Comparison of ENCODE assay signal across 8 cellular contexts in the genomic region with DNA sequence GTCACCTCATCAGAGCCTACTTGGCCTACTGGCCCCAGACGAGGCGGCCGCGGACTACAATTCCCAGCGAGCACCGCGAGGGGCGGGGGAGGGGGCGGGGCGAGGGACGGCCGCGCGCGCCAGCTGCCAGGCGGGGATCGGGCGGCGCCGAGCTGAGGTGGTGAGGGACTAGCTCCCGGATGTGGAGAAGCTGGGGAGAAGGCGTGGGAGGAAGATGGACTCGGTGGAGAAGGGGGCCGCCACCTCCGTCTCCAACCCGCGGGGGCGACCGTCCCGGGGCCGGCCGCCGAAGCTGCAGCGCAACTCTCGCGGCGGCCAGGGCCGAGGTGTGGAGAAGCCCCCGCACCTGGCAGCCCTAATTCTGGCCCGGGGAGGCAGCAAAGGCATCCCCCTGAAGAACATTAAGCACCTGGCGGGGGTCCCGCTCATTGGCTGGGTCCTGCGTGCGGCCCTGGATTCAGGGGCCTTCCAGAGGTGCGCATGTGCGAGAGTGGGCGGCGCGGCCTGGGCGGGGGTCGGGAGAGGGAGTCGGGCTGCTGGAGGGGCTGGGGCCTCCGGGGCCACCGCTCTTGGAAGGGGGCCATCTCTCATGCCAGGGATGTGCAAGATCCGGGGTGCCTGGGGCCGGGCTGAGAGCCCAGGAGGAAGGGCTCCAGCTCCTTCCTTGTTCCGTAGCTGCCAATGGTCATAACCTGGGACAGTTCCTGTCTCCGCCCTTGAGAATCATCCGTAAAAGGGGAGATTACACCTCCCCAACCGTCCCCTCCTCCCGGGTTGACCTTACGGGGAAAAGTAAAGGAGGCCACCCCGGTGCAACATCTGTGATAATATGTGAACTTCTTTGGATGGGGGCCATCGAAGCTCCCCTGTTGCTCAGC. TPM values are rescaled to one million over a fixed set of nuclear protein-coding genes. Genes with fewer than 3 reads are reported as not detected.
DNase-seq lines count a peak whose midpoint lies in the region; ATAC-seq and TF ChIP-seq lines count a peak whose summit lies in the region.

TSS of gene CMAS (plus strand) at position 129 of the 878 bp plus-strand sequence. CDS start at position 215, 86 bp downstream.

- peak within 1 kb of the TSS; percentile 98 to 99 for H3K4me3 ChIP-seq in uterus

- peak within 1 kb of the TSS; percentile 93 for H3K4me3 Mint-ChIP-seq in T-helper 17 cell

- TF ChIP-seq CTCF in GM13976 (IDR thresholded peaks at IDR 0.05; ENCODE audit: borderline replicate concordance, control extremely low read depth, extremely low read depth, insufficient read depth, missing control alignments) (no peak), uterus (IDR thresholded peaks at IDR 0.05) (no peak)

- DNase-seq in GM13976 (ENCODE audit: low spot score) (peak; percentile 90), NCI-H1092 treated with DMSO at 0.1 percent for 48 hours (lab: John Stamatoyannopoulos, UW) (peak; percentile 79), T-helper 17 cell (peak; percentile 60 to 76 (median 76)), amniotic stem cell (lab: John Stamatoyannopoulos, UW) (peak; percentile 41), left ventricle myocardium superior (peak; percentile 88), pulmonary artery endothelial cell (ENCODE audit: low read depth, low spot score) (no peak), uterus (peak; percentile 71 to 79)

- H3K27me3 ChIP-seq in uterus, result no peaks in the 10 kb centered on the region

- no peaks in the 10 kb centered on the region for H3K36me3 ChIP-seq in uterus

- no peaks in the 10 kb centered on the region for H3K36me3 Mint-ChIP-seq in T-helper 17 cell (ENCODE audit: low read depth)

- peaks cover 38% of the 10 kb centered on the region for H3K4me1 Mint-ChIP-seq in T-helper 17 cell

- peak within 1 kb of the TSS; percentile 93 to 97 for H3K27ac ChIP-seq in uterus

- H3K4me1 ChIP-seq in uterus, result no peaks in the 10 kb centered on the region

- H3K27ac Mint-ChIP-seq in T-helper 17 cell, result peak within 1 kb of the TSS; percentile 88

- intact Hi-C loops in left ventricle myocardium superior (cut with micrococcal nuclease) (no loop called here), uterus (cut with DNase I; ENCODE audit: low total_unique reads) (no loop called here)

- H3K9me3 ChIP-seq in T-helper 17 cell (ENCODE audit: control insufficient read depth, low read length, poor library complexity, severe bottlenecking) (no peaks in the 10 kb centered on the region), uterus (no peaks in the 10 kb centered on the region)

- in situ Hi-C loops in GM13976 (cut with MboI; ENCODE audit: low sequenced_read_pairs, unreplicated experiment), result no loop called here

- peak; percentile 39 to 67 for TF ChIP-seq POLR2A in uterus (IDR thresholded peaks at IDR 0.05)

- H3K27me3 Mint-ChIP-seq in T-helper 17 cell, result peaks cover 6% of the 10 kb centered on the region

- peak; percentile 87 for ATAC-seq in HG02623 (IDR thresholded peaks at IDR 0.05; ENCODE audit: unreplicated experiment)
- ATAC-seq in T-helper 17 cell, result peak; percentile 93
- ATAC-seq in left ventricle myocardium superior, result peak; percentile 97

RNA-seq across cellular contexts. Expression of gene CMAS, which starts in this region (rescaled TPM):
- total RNA-seq in T-helper 17 cell, result 10 to 100 TPM; 10.7 to 15.2 TPM
- 36.7 TPM for total RNA-seq in left ventricle myocardium superior
- 29.3 and 32.8 TPM in 2 replicates for total RNA-seq in pulmonary artery endothelial cell
- 10 to 100 TPM; 34.8 to 53.2 (median 39.9) TPM for total RNA-seq in uterus
